In genomic region chr20:20267685-20268429, GRCh38 we compare ENCODE assay signal across 20 cellular contexts.
DNase-seq lines count a peak whose midpoint lies in the region; ATAC-seq and TF ChIP-seq lines count a peak whose summit lies in the region.
"Had no signal": no experiment of that assay in that cellular context is flagged by ENCODE, and none has a peak within 500 bp of the region (broad histone marks: within the 10 kb centered on the region; RNA-seq: fewer than 3 reads in every experiment).

No MANE protein-coding gene starts in this region.

- no peaks in the 10 kb centered on the region for H3K4me1 Mint-ChIP-seq in activated naive CD4-positive, alpha-beta T cell treated with anti-CD3 and anti-CD28 coated beads, Interleukin-2, amount 10 ng/mL, durations not matched to agents 7 days and 5 days
- H3K4me1 Mint-ChIP-seq in activated naive CD4-positive, alpha-beta T cell treated with anti-CD3 and anti-CD28 coated beads for 36 hours (ENCODE audit: low read depth): no peaks in the 10 kb centered on the region
- H3K4me1 Mint-ChIP-seq: activated CD4-positive, alpha-beta T cell treated with anti-CD3 and anti-CD28 coated beads, Interleukin-2, amount 10 ng/mL, durations not matched to agents 24 days and 14 days had no signal

- CTCF ChIA-PET in activated naive CD4-positive, alpha-beta T cell treated with anti-CD3 and anti-CD28 coated beads, Interleukin-2, amount 10 ng/mL, durations not matched to agents 7 days and 5 days (lab: Charles Lee): no interaction called here
- CTCF ChIA-PET in activated naive CD4-positive, alpha-beta T cell treated with anti-CD3 and anti-CD28 coated beads for 36 hours (lab: Charles Lee): no interaction called here

- no peaks in the 10 kb centered on the region for H3K36me3 Mint-ChIP-seq in activated naive CD4-positive, alpha-beta T cell treated with anti-CD3 and anti-CD28 coated beads, Interleukin-2, amount 10 ng/mL, durations not matched to agents 7 days and 5 days
- H3K36me3 Mint-ChIP-seq in activated naive CD4-positive, alpha-beta T cell treated with anti-CD3 and anti-CD28 coated beads for 36 hours (ENCODE audit: low read depth): no peaks in the 10 kb centered on the region
- H3K36me3 Mint-ChIP-seq: natural killer cell treated with Interleukin-12 subunit alpha and Interleukin-12 subunit beta and Interleukin-15 and Interleukin-18, amount 100 ng/mL, for 72 hours had no signal

- no peaks in the 10 kb centered on the region for H3K9me3 Mint-ChIP-seq in activated naive CD4-positive, alpha-beta T cell treated with anti-CD3 and anti-CD28 coated beads, Interleukin-2, amount 10 ng/mL, durations not matched to agents 7 days and 5 days
- no peaks in the 10 kb centered on the region for H3K9me3 Mint-ChIP-seq in activated naive CD4-positive, alpha-beta T cell treated with anti-CD3 and anti-CD28 coated beads for 36 hours
- H3K9me3 Mint-ChIP-seq: activated CD4-positive, alpha-beta T cell treated with anti-CD3 and anti-CD28 coated beads, Interleukin-2, amount 10 ng/mL, durations not matched to agents 24 days and 14 days; activated T-helper 1 cell treated with anti-CD3 and anti-CD28 coated beads, Interleukin-12 subunit alpha, Interleukin-12 subunit beta, Interleukin-2, Interleukin-4 antibody, amounts not matched to agents 30 ng/mL and 10 ng/mL and 1 ng/mL, durations not matched to agents 14 hours and 24 hours and 36 hours; natural killer cell treated with Interleukin-12 subunit alpha and Interleukin-12 subunit beta and Interleukin-15 and Interleukin-18, amount 100 ng/mL, for 72 hours had no signal

- H3K9me3 ChIP-seq in gastroesophageal sphincter: no peaks in the 10 kb centered on the region
- H3K9me3 ChIP-seq: BLaER1 treated with 17β-estradiol and CSF1 and Interleukin-3, amounts not matched to agents 10 nM and 100 nM; esophagus muscularis mucosa; left lung had no signal

- peaks cover 22% of the 10 kb centered on the region for H3K27me3 Mint-ChIP-seq in activated naive CD4-positive, alpha-beta T cell treated with anti-CD3 and anti-CD28 coated beads, Interleukin-2, amount 10 ng/mL, durations not matched to agents 7 days and 5 days
- peaks cover 2% of the 10 kb centered on the region for H3K27me3 Mint-ChIP-seq in activated naive CD4-positive, alpha-beta T cell treated with anti-CD3 and anti-CD28 coated beads for 36 hours (ENCODE audit: low read depth)

- H3K4me3 Mint-ChIP-seq in activated naive CD4-positive, alpha-beta T cell treated with anti-CD3 and anti-CD28 coated beads, Interleukin-2, amount 10 ng/mL, durations not matched to agents 7 days and 5 days: no peak overlapping the region
- H3K4me3 Mint-ChIP-seq in activated naive CD4-positive, alpha-beta T cell treated with anti-CD3 and anti-CD28 coated beads for 36 hours: no peak overlapping the region
- H3K4me3 Mint-ChIP-seq: activated CD4-positive, alpha-beta T cell treated with anti-CD3 and anti-CD28 coated beads, Interleukin-2, amount 10 ng/mL, durations not matched to agents 24 days and 14 days; activated T-helper 1 cell treated with anti-CD3 and anti-CD28 coated beads, Interleukin-12 subunit alpha, Interleukin-12 subunit beta, Interleukin-2, Interleukin-4 antibody, amounts not matched to agents 30 ng/mL and 10 ng/mL and 1 ng/mL, durations not matched to agents 14 hours and 24 hours and 36 hours; natural killer cell treated with Interleukin-12 subunit alpha and Interleukin-12 subunit beta and Interleukin-15 and Interleukin-18, amount 100 ng/mL, for 72 hours had no signal

- no peak for TF ChIP-seq POLR2A in gastroesophageal sphincter (IDR thresholded peaks at IDR 0.05)

- no peak for TF ChIP-seq CTCF in gastroesophageal sphincter (IDR thresholded peaks at IDR 0.05)

- no peak overlapping the region for H3K27ac Mint-ChIP-seq in activated naive CD4-positive, alpha-beta T cell treated with anti-CD3 and anti-CD28 coated beads, Interleukin-2, amount 10 ng/mL, durations not matched to agents 7 days and 5 days
- no peak overlapping the region for H3K27ac Mint-ChIP-seq in activated naive CD4-positive, alpha-beta T cell treated with anti-CD3 and anti-CD28 coated beads for 36 hours
- H3K27ac Mint-ChIP-seq: activated CD4-positive, alpha-beta T cell treated with anti-CD3 and anti-CD28 coated beads, Interleukin-2, amount 10 ng/mL, durations not matched to agents 24 days and 14 days; activated T-helper 1 cell treated with anti-CD3 and anti-CD28 coated beads, Interleukin-12 subunit alpha, Interleukin-12 subunit beta, Interleukin-2, Interleukin-4 antibody, amounts not matched to agents 30 ng/mL and 10 ng/mL and 1 ng/mL, durations not matched to agents 14 hours and 24 hours and 36 hours; natural killer cell treated with Interleukin-12 subunit alpha and Interleukin-12 subunit beta and Interleukin-15 and Interleukin-18, amount 100 ng/mL, for 72 hours had no signal

- TF ChIP-seq EP300 in gastroesophageal sphincter (IDR thresholded peaks at IDR 0.05): no peak

- intact Hi-C loops in activated naive CD4-positive, alpha-beta T cell treated with anti-CD3 and anti-CD28 coated beads for 36 hours (cut with micrococcal nuclease): no loop called here

- H3K4me1 ChIP-seq in gastroesophageal sphincter: no peaks in the 10 kb centered on the region
- H3K4me1 ChIP-seq: esophagus muscularis mucosa, left lung had no signal

- DNase-seq in COR-L47 (lab: John Stamatoyannopoulos, UW) (peak; percentile 92), NCI-H1105 (lab: John Stamatoyannopoulos, UW) (peak; percentile 83), NCI-H748 (lab: John Stamatoyannopoulos, UW; ENCODE audit: unreplicated experiment) (peak; percentile 99)
- no peak for DNase-seq in activated naive CD4-positive, alpha-beta T cell treated with anti-CD3 and anti-CD28 coated beads, Interleukin-2, amount 10 ng/mL, durations not matched to agents 7 days and 5 days
- no peak for DNase-seq in activated naive CD4-positive, alpha-beta T cell treated with anti-CD3 and anti-CD28 coated beads for 36 hours
- DNase-seq: activated CD4-positive, alpha-beta T cell treated with anti-CD3 and anti-CD28 coated beads, Interleukin-2, amount 10 ng/mL, durations not matched to agents 24 days and 14 days; anterior cingulate cortex; cortex of kidney; left lung; NCI-H1048; PC-3; stimulated activated naive CD4-positive, alpha-beta T cell treated with Interleukin-2 at 50 U/mL for 16 hours had no signal

- no peaks in the 10 kb centered on the region for H3K27me3 ChIP-seq in gastroesophageal sphincter
- H3K27me3 ChIP-seq: BLaER1 treated with 17β-estradiol and CSF1 and Interleukin-3, amounts not matched to agents 10 nM and 100 nM; esophagus muscularis mucosa had no signal

- no peaks in the 10 kb centered on the region for H3K36me3 ChIP-seq in gastroesophageal sphincter
- H3K36me3 ChIP-seq: BLaER1 treated with 17β-estradiol and CSF1 and Interleukin-3, amounts not matched to agents 10 nM and 100 nM; left lung had no signal

- ATAC-seq in gastroesophageal sphincter (peak; percentile 58), HG03432 (IDR thresholded peaks at IDR 0.05; ENCODE audit: unreplicated experiment) (no peak), GM18867 (IDR thresholded peaks at IDR 0.05; ENCODE audit: unreplicated experiment) (no peak)
- ATAC-seq: left lung; natural killer cell treated with Interleukin-12 subunit alpha and Interleukin-12 subunit beta and Interleukin-15 and Interleukin-18, amount 100 ng/mL, for 72 hours; PC-3; sciatic nerve had no signal

- 69 to 82% methylated on average over 7 of the region's 14 CpGs for WGBS in gastroesophageal sphincter (ENCODE audit: low coverage in 1 of 2), 2 donors

- H3K4me3 ChIP-seq in gastroesophageal sphincter: no peak overlapping the region
- H3K4me3 ChIP-seq: BLaER1 treated with 17β-estradiol and CSF1 and Interleukin-3, amounts not matched to agents 10 nM and 100 nM; left lung had no signal

- no peak overlapping the region for H3K27ac ChIP-seq in gastroesophageal sphincter
- H3K27ac ChIP-seq: BLaER1 treated with 17β-estradiol and CSF1 and Interleukin-3, amounts not matched to agents 10 nM and 100 nM; left lung had no signal

Comparison
In these comparisons a context has a peak if more than half of its experiments do, and no peak if none do; other contexts are left out.
1. DNase-seq: peak in COR-L47 (single experiment), NCI-H1105 (single experiment) and NCI-H748 (single experiment); none in activated naive CD4-positive, alpha-beta T cell treated with anti-CD3 and anti-CD28 coated beads, Interleukin-2, amount 10 ng/mL, durations not matched to agents 7 days and 5 days (single experiment) and activated naive CD4-positive, alpha-beta T cell treated with anti-CD3 and anti-CD28 coated beads for 36 hours (single experiment).